In genomic region chr11:3008746-3009336, GRCh38 we compare ENCODE assay signal across 1 cellular context.
A peak's percentile ranks its signal among the peaks of the same experiment; 100 is the strongest.
TF ChIP-seq lines count a peak whose summit lies in the region.

No MANE protein-coding gene starts in this region.

TF ChIP-seq in HEK293, 187 proteins besides CTCF, POLR2A, EP300 and RAD21 (continued from another document):
- TF ChIP-seq ATF2 (tag by site-specific recombination; IDR thresholded peaks at IDR 0.05; ENCODE audit: low read depth), result peak; percentile 51; the same call in 1 of the 2 replicates
